In genomic region chr15:84813931-84814330, GRCh38 we compare ENCODE assay signal across 28 cellular contexts. TPM values are rescaled to one million over a fixed set of nuclear protein-coding genes. Genes with fewer than 3 reads are reported as not detected.
"Had no signal": no experiment of that assay in that cellular context is flagged by ENCODE, and none has a peak within 500 bp of the region (broad histone marks: within the 10 kb centered on the region; RNA-seq: fewer than 3 reads in every experiment).

No MANE protein-coding gene starts in this region.

- H3K27me3 Mint-ChIP-seq: progenitor cell of endocrine pancreas had no signal

- DNase-seq: hypothalamus; immature natural killer cell; kidney; left colon; left lung; lower lobe of right lung; mammary epithelial cell; mesendoderm; naive B cell; natural killer cell; nephron progenitor cell; ovary; retina; right cardiac atrium; sigmoid colon; small intestine; spleen; stimulated activated CD4-positive, alpha-beta T cell treated with anti-CD3 and anti-CD28 coated beads, Interleukin-4, amount 100 ng/mL, for 24 hours; stimulated activated naive CD4-positive, alpha-beta T cell treated with Interleukin-2 at 50 U/mL for 16 hours; stimulated activated naive CD8-positive, alpha-beta T cell treated with anti-CD3 and anti-CD28 coated beads, Interleukin-15, amount 100 ng/mL, for 72 hours; substantia nigra had no signal

- FAIRE-seq: islet of Langerhans, kidney, small intestine had no signal

- H3K27ac ChIP-seq: lower lobe of right lung, ovary, sigmoid colon, spleen, tibial nerve, uterus had no signal

- H3K9me3 Mint-ChIP-seq: immature natural killer cell; mesothelial cell of epicardium; natural killer cell; nephron progenitor cell; stimulated activated effector memory CD8-positive, alpha-beta T cell treated with anti-CD3 and anti-CD28 coated beads, Interleukin-12 subunit alpha, Interleukin-12 subunit beta, amount 100 ng/mL, for 72 hours; stimulated activated naive CD8-positive, alpha-beta T cell treated with anti-CD3 and anti-CD28 coated beads, Interleukin-15, amount 100 ng/mL, for 72 hours; type B pancreatic cell had no signal

- H3K4me3 Mint-ChIP-seq: immature natural killer cell; mesothelial cell of epicardium; naive B cell; natural killer cell; nephron progenitor cell; stimulated activated effector memory CD8-positive, alpha-beta T cell treated with anti-CD3 and anti-CD28 coated beads, Interleukin-12 subunit alpha, Interleukin-12 subunit beta, amount 100 ng/mL, for 72 hours; stimulated activated naive CD8-positive, alpha-beta T cell treated with anti-CD3 and anti-CD28 coated beads, Interleukin-15, amount 100 ng/mL, for 72 hours; type B pancreatic cell had no signal

- ATAC-seq: left colon; left lung; lower lobe of right lung; natural killer cell; right cardiac atrium; stimulated activated effector memory CD8-positive, alpha-beta T cell treated with anti-CD3 and anti-CD28 coated beads, Interleukin-12 subunit alpha, Interleukin-12 subunit beta, amount 100 ng/mL, for 72 hours; stimulated activated naive CD8-positive, alpha-beta T cell treated with anti-CD3 and anti-CD28 coated beads, Interleukin-15, amount 100 ng/mL, for 72 hours had no signal

- H3K4me3 ChIP-seq: left lung, lower lobe of right lung, ovary, sigmoid colon, spleen, tibial nerve, uterus had no signal

- H3K4me1 ChIP-seq: uterus had no signal

- H3K36me3 ChIP-seq: left lung, lower lobe of right lung, ovary, sigmoid colon, tibial nerve, uterus had no signal

- H3K27me3 ChIP-seq: ovary, sigmoid colon, tibial nerve, uterus had no signal

- H3K27ac Mint-ChIP-seq: immature natural killer cell; mesothelial cell of epicardium; natural killer cell; nephron progenitor cell; progenitor cell of endocrine pancreas; stimulated activated effector memory CD8-positive, alpha-beta T cell treated with anti-CD3 and anti-CD28 coated beads, Interleukin-12 subunit alpha, Interleukin-12 subunit beta, amount 100 ng/mL, for 72 hours; stimulated activated naive CD8-positive, alpha-beta T cell treated with anti-CD3 and anti-CD28 coated beads, Interleukin-15, amount 100 ng/mL, for 72 hours; type B pancreatic cell had no signal

- H3K36me3 Mint-ChIP-seq: naive B cell, natural killer cell had no signal

- H3K9me3 ChIP-seq: left lung, lower lobe of right lung, ovary, sigmoid colon, spleen, tibial nerve, uterus had no signal

RNA-seq across cellular contexts. Expression of gene ALPK3, which starts 3.2 kb away (rescaled TPM):
- polyA plus RNA-seq: immature natural killer cell had no signal
